Comparison of ENCODE assay signal across 8 cellular contexts in genomic region chr17:72407336-72408121, GRCh38.
A peak's percentile ranks its signal among the peaks of the same experiment; 100 is the strongest.
DNase-seq lines count a peak whose midpoint lies in the region; ATAC-seq and TF ChIP-seq lines count a peak whose summit lies in the region.

No MANE protein-coding gene starts in this region.

- no peaks in the 10 kb centered on the region for H3K9me3 Mint-ChIP-seq in IgD-negative memory B cell
- no peaks in the 10 kb centered on the region for H3K9me3 Mint-ChIP-seq in activated CD4-positive, alpha-beta T cell treated with anti-CD3 and anti-CD28 coated beads for 36 hours (ENCODE audit: low read depth)
- H3K9me3 Mint-ChIP-seq in activated naive CD8-positive, alpha-beta T cell treated with anti-CD3 and anti-CD28 coated beads for 36 hours, result no peaks in the 10 kb centered on the region

- H3K36me3 Mint-ChIP-seq in IgD-negative memory B cell, result no peaks in the 10 kb centered on the region
- H3K36me3 Mint-ChIP-seq in activated CD4-positive, alpha-beta T cell treated with anti-CD3 and anti-CD28 coated beads for 36 hours (ENCODE audit: low read depth), result no peaks in the 10 kb centered on the region
- H3K36me3 Mint-ChIP-seq in activated naive CD8-positive, alpha-beta T cell treated with anti-CD3 and anti-CD28 coated beads for 36 hours, result no peaks in the 10 kb centered on the region

- H3K4me1 Mint-ChIP-seq in IgD-negative memory B cell, result peaks cover 0 to 13% (median 10%) of the 10 kb centered on the region in 3 donors
- no peaks in the 10 kb centered on the region for H3K4me1 Mint-ChIP-seq in activated CD4-positive, alpha-beta T cell treated with anti-CD3 and anti-CD28 coated beads for 36 hours
- H3K4me1 Mint-ChIP-seq in activated naive CD8-positive, alpha-beta T cell treated with anti-CD3 and anti-CD28 coated beads for 36 hours, result no peaks in the 10 kb centered on the region

- H3K4me1 ChIP-seq in ovary (ENCODE audit: insufficient read depth), result no peaks in the 10 kb centered on the region

- 23 to 32% (median 29%) methylated on average over 8 of the region's 8 CpGs for WGBS in ovary, 3 donors

- intact Hi-C loops in ovary (cut with DNase I), result no loop called here
- intact Hi-C loops in activated CD4-positive, alpha-beta T cell treated with anti-CD3 and anti-CD28 coated beads for 36 hours (cut with DNase I, micrococcal nuclease), result no loop called here

- DNase-seq in DMS79 treated with DMSO at 0.1 percent for 48 hours (lab: John Stamatoyannopoulos, UW) (peak; percentile 56), RKO (ENCODE audit: low spot score) (peak; percentile 70), fibroblast of peridontal ligament (ENCODE audit: extremely low read depth) (peak; percentile 96), ovary (peak; percentile 11 to 57 (median 28))
- no peak for DNase-seq in activated CD4-positive, alpha-beta T cell treated with anti-CD3 and anti-CD28 coated beads for 36 hours
- DNase-seq in activated naive CD8-positive, alpha-beta T cell treated with anti-CD3 and anti-CD28 coated beads for 36 hours, result no peak

- H3K27ac Mint-ChIP-seq in IgD-negative memory B cell, result peak overlapping the region in 2 of 3 donors; percentile 35 to 79
- H3K27ac Mint-ChIP-seq in activated CD4-positive, alpha-beta T cell treated with anti-CD3 and anti-CD28 coated beads for 36 hours, result no peak overlapping the region
- no peak overlapping the region for H3K27ac Mint-ChIP-seq in activated naive CD8-positive, alpha-beta T cell treated with anti-CD3 and anti-CD28 coated beads for 36 hours

- H3K9me3 ChIP-seq in ovary, result no peaks in the 10 kb centered on the region

- ATAC-seq in GM21737 (IDR thresholded peaks at IDR 0.05; ENCODE audit: unreplicated experiment), result peak; percentile 79
- no peak for ATAC-seq in activated CD4-positive, alpha-beta T cell treated with anti-CD3 and anti-CD28 coated beads for 36 hours

- TF ChIP-seq CTCF in ovary (IDR thresholded peaks at IDR 0.05), result no peak

- no peaks in the 10 kb centered on the region for H3K36me3 ChIP-seq in ovary

- POLR2A ChIA-PET in activated CD4-positive, alpha-beta T cell treated with anti-CD3 and anti-CD28 coated beads for 36 hours (lab: Charles Lee), result no interaction called here

- no peaks in the 10 kb centered on the region for H3K27me3 ChIP-seq in ovary

- no peak overlapping the region for H3K27ac ChIP-seq in ovary

- TF ChIP-seq POLR2A in ovary (IDR thresholded peaks at IDR 0.05), result no peak

- no peak overlapping the region for H3K4me3 ChIP-seq in ovary

- TF ChIP-seq EP300 in ovary (IDR thresholded peaks at IDR 0.05), result no peak

- peak overlapping the region in 1 of 4 donors; percentile 82 for H3K4me3 Mint-ChIP-seq in IgD-negative memory B cell
- H3K4me3 Mint-ChIP-seq in activated CD4-positive, alpha-beta T cell treated with anti-CD3 and anti-CD28 coated beads for 36 hours, result no peak overlapping the region
- H3K4me3 Mint-ChIP-seq in activated naive CD8-positive, alpha-beta T cell treated with anti-CD3 and anti-CD28 coated beads for 36 hours, result no peak overlapping the region

- H3K27me3 Mint-ChIP-seq in IgD-negative memory B cell, result no peaks in the 10 kb centered on the region
- no peaks in the 10 kb centered on the region for H3K27me3 Mint-ChIP-seq in activated CD4-positive, alpha-beta T cell treated with anti-CD3 and anti-CD28 coated beads for 36 hours
- H3K27me3 Mint-ChIP-seq in activated naive CD8-positive, alpha-beta T cell treated with anti-CD3 and anti-CD28 coated beads for 36 hours, result no peaks in the 10 kb centered on the region

- CTCF ChIA-PET in activated CD4-positive, alpha-beta T cell treated with anti-CD3 and anti-CD28 coated beads for 36 hours (lab: Charles Lee), result interaction anchor here (0.6 kb wide), 1 partner anchor 29 kb away, joined by 3 read pairs; no protein-coding TSS in a partner anchor

Comparison
In these comparisons a context has a peak if more than half of its experiments do, and no peak if none do; other contexts are left out.
1. DNase-seq: peak in DMS79 treated with DMSO at 0.1 percent for 48 hours (single experiment), RKO (single experiment), fibroblast of peridontal ligament (single experiment) and ovary (5 of 5); none in activated CD4-positive, alpha-beta T cell treated with anti-CD3 and anti-CD28 coated beads for 36 hours (single experiment) and activated naive CD8-positive, alpha-beta T cell treated with anti-CD3 and anti-CD28 coated beads for 36 hours (single experiment).
2. H3K27ac Mint-ChIP-seq: peak in IgD-negative memory B cell (2 of 3); none in activated CD4-positive, alpha-beta T cell treated with anti-CD3 and anti-CD28 coated beads for 36 hours (single experiment) and activated naive CD8-positive, alpha-beta T cell treated with anti-CD3 and anti-CD28 coated beads for 36 hours (single experiment).